ENCODE assay signal across 23 cellular contexts in the genomic region with DNA sequence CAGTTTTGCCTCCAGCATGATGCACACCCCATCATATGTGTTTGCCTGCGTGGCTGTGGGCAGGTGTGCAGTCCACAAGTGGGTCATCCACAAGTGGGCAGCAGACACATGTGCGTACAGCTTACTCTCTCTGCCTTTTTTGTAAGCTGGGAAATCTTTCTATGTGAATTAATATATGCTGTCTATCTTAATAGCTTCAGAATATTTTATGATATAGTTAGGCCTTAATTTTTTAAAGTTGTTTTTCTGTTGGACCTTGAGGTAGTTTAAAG.
A peak's percentile ranks its signal among the peaks of the same experiment; 100 is the strongest.
DNase-seq lines count a peak whose midpoint lies in the region; ATAC-seq and TF ChIP-seq lines count a peak whose summit lies in the region.
"Had no signal": no experiment of that assay in that cellular context is flagged by ENCODE, and none has a peak within 500 bp of the region (broad histone marks: within the 10 kb centered on the region; RNA-seq: fewer than 3 reads in every experiment).

No MANE protein-coding gene starts in this region.

- H3K4me1 ChIP-seq in neutrophil (ENCODE audit: control insufficient read depth in 1 of 2, insufficient read depth in 1 of 2, low read depth in 1 of 2, low read length in 1 of 2): peaks cover 20 to 30% of the 10 kb centered on the region in 2 experiments

- H3K27ac ChIP-seq in CD4-positive, alpha-beta T cell (ENCODE audit: low read depth, low read length): no peak overlapping the region
- peak overlapping the region; percentile 45 for H3K27ac ChIP-seq in neutrophil
- H3K27ac ChIP-seq: PC-9 had no signal

- H3K9me3 Mint-ChIP-seq in CD4-positive, alpha-beta T cell: peaks cover 18% of the 10 kb centered on the region

- no peak overlapping the region for H3K4me3 ChIP-seq in LNCaP clone FGC (ENCODE audit: low read depth, low read length)
- H3K4me3 ChIP-seq in neutrophil (ENCODE audit: low read depth in 1 of 2, low read length in 1 of 2): no peak overlapping the region
- H3K4me3 ChIP-seq: GM12878, GM23338, PC-9 had no signal

- POLR2A ChIA-PET in CD4-positive, alpha-beta T cell (lab: Charles Lee): no interaction called here

- intact Hi-C loops in CD4-positive, alpha-beta T cell (cut with DNase I, micrococcal nuclease): loop anchor here in 1 of 2 experiments (5.0 kb wide), 1 partner anchor 75 kb away; no protein-coding TSS in a partner anchor

- peak; percentile 39 for DNase-seq in activated effector memory CD4-positive, alpha-beta T cell treated with anti-CD3 and anti-CD28 coated beads, Interleukin-2, amount 50 U/mL, for 16 hours
- DNase-seq in activated effector memory CD4-positive, alpha-beta T cell treated with Interleukin-2 at 50 U/mL for 16 hours: no peak
- DNase-seq in CD4-positive, alpha-beta T cell: no peak
- DNase-seq in LNCaP clone FGC (ENCODE audit: low read depth) (no peak), HT-29 (ENCODE audit: low spot score) (no peak), NK-92 (lab: John Stamatoyannopoulos, UW; ENCODE audit: unreplicated experiment) (no peak)
- DNase-seq: 8988T, ACHN, COR-L47, GDM1, H9, HFFc6, KG1, MM.1S, NCI-H2029, NCI-H446 treated with DMSO at 0.1 percent for 48 hours, NCI-H526, NCI-H82, PC-9, SHP77 had no signal

- no peaks in the 10 kb centered on the region for H3K27me3 Mint-ChIP-seq in CD4-positive, alpha-beta T cell

- peaks cover 13% of the 10 kb centered on the region for H3K36me3 ChIP-seq in neutrophil

- H3K27me3 ChIP-seq in CD4-positive, alpha-beta T cell (ENCODE audit: control insufficient read depth, insufficient read depth, low read length): no peaks in the 10 kb centered on the region
- no peaks in the 10 kb centered on the region for H3K27me3 ChIP-seq in neutrophil

- H3K27ac Mint-ChIP-seq in CD4-positive, alpha-beta T cell: peak overlapping the region; percentile 30
- H3K27ac Mint-ChIP-seq: GM23338, H9, HFFc6 had no signal

- CTCF ChIA-PET in CD4-positive, alpha-beta T cell (lab: Charles Lee): no interaction called here

- ATAC-seq in CD4-positive, alpha-beta T cell (ENCODE audit: poor library complexity): no peak
- ATAC-seq: GM12878, GM23338 had no signal

- no peak overlapping the region for H3K4me3 Mint-ChIP-seq in CD4-positive, alpha-beta T cell
- H3K4me3 Mint-ChIP-seq: GM23338, H9, HFFc6 had no signal

- H3K4me1 Mint-ChIP-seq in CD4-positive, alpha-beta T cell (ENCODE audit: low read depth): peaks cover 19% of the 10 kb centered on the region

- peaks cover 28% of the 10 kb centered on the region for H3K9me3 ChIP-seq in CD4-positive, alpha-beta T cell (ENCODE audit: control insufficient read depth, low read length)
- no peaks in the 10 kb centered on the region for H3K9me3 ChIP-seq in neutrophil

- TF ChIP-seq CTCF in CD4-positive, alpha-beta T cell (IDR thresholded peaks at IDR 0.05): no peak
- TF ChIP-seq CTCF in LNCaP clone FGC (IDR thresholded peaks at IDR 0.05; ENCODE audit: control insufficient read depth, extremely low read depth, insufficient read depth) (0 out of 2 replicates have a peak, but pooled peaks have one; percentile 3), neutrophil (IDR thresholded peaks at IDR 0.05) (no peak)

- peaks cover 58% of the 10 kb centered on the region for H3K36me3 Mint-ChIP-seq in CD4-positive, alpha-beta T cell (ENCODE audit: low read depth)
